Comparison of ENCODE assay signal across 9 cellular contexts in genomic region chr20:34311118-34312023, GRCh38. TPM values are rescaled to one million over a fixed set of nuclear protein-coding genes. Genes with fewer than 3 reads are reported as not detected.
DNase-seq lines count a peak whose midpoint lies in the region; ATAC-seq, FAIRE-seq and TF ChIP-seq lines count a peak whose summit lies in the region.
"Had no signal": no experiment of that assay in that cellular context is flagged by ENCODE, and none has a peak within 500 bp of the region (broad histone marks: within the 10 kb centered on the region; RNA-seq: fewer than 3 reads in every experiment).

No MANE protein-coding gene starts in this region.

- in situ Hi-C loops in ACHN (cut with HindIII; ENCODE audit: low pct_ligation_motif_present, low pct_unique_long_range_greater_than_20kb, low sequenced_read_pairs) = no loop called here

- H3K4me1 Mint-ChIP-seq in osteocyte (ENCODE audit: unreplicated experiment) = peaks cover 13% of the 10 kb centered on the region
- peaks cover 23% of the 10 kb centered on the region for H3K4me1 Mint-ChIP-seq in CD14-positive monocyte

- intact Hi-C loops in CD14-positive monocyte (cut with micrococcal nuclease) = loop anchor here (2.0 to 10.0 kb wide), 3 partner anchors 96 to 457 kb away; no protein-coding TSS in a partner anchor

- TF ChIP-seq CTCF in fibroblast of the aortic adventitia (IDR thresholded peaks at IDR 0.05; ENCODE audit: insufficient read depth, low read length) = peak; percentile 42
- TF ChIP-seq CTCF in osteocyte (IDR thresholded peaks at IDR 0.05) = peak; percentile 19
- TF ChIP-seq CTCF in CD14-positive monocyte (IDR thresholded peaks at IDR 0.05) = no peak

- H3K4me3 Mint-ChIP-seq in osteocyte (ENCODE audit: unreplicated experiment) (peak overlapping the region; percentile 62), CD14-positive monocyte (peak overlapping the region in 1 of 2 donors; percentile 71)

- DNase-seq in DMS53 (lab: John Stamatoyannopoulos, UW) = peak; percentile 96
- peak; percentile 67 for DNase-seq in NCI-H510A (lab: John Stamatoyannopoulos, UW)
- no peak for DNase-seq in fibroblast of the aortic adventitia (ENCODE audit: low read depth)
- DNase-seq in osteocyte (ENCODE audit: extremely low spot score, unreplicated experiment) = no peak
- DNase-seq in ACHN = no peak
- no peak for DNase-seq in CD14-positive monocyte (ENCODE audit: low spot score)
- DNase-seq in HTR-8/SVneo (ENCODE audit: insufficient read length, low spot score) = no peak

- H3K27me3 Mint-ChIP-seq in osteocyte (ENCODE audit: unreplicated experiment) = no peaks in the 10 kb centered on the region
- peaks cover 21 to 27% (median 25%) of the 10 kb centered on the region in 3 donors for H3K27me3 Mint-ChIP-seq in CD14-positive monocyte (ENCODE audit: low read depth in 3 of 3)

- FAIRE-seq in HTR-8/SVneo (lab: Jason Lieb, UNC) = no peak

- H3K4me3 ChIP-seq in fibroblast of the aortic adventitia (ENCODE audit: low read depth, low read length) = no peak overlapping the region
- H3K4me3 ChIP-seq: lung had no signal

- H3K9me3 Mint-ChIP-seq in osteocyte (ENCODE audit: unreplicated experiment) (no peaks in the 10 kb centered on the region), CD14-positive monocyte (peaks cover 0 to 4% (median 0%) of the 10 kb centered on the region in 7 donors)

- H3K27ac Mint-ChIP-seq in osteocyte (ENCODE audit: unreplicated experiment) (no peak overlapping the region), CD14-positive monocyte (peak overlapping the region in 1 of 7 donors; percentile 50)

- no peak for ATAC-seq in HG02981 (IDR thresholded peaks at IDR 0.05; ENCODE audit: unreplicated experiment)

- no peaks in the 10 kb centered on the region for H3K36me3 Mint-ChIP-seq in osteocyte (ENCODE audit: unreplicated experiment)
- no peaks in the 10 kb centered on the region for H3K36me3 Mint-ChIP-seq in CD14-positive monocyte

RNA-seq across cellular contexts. Expression of gene AHCY, which starts 8.2 kb away (rescaled TPM):
- 29.3 and 88.3 TPM in 2 replicates for total RNA-seq in fibroblast of the aortic adventitia (ENCODE audit: low replicate concordance)
- total RNA-seq in osteocyte = 110 and 114 TPM in 2 replicates
- polyA plus RNA-seq in CD14-positive monocyte = 10 to 100 TPM; 35.7 to 42.7 TPM

RNA-seq across cellular contexts. Expression of gene ITCH, which starts 51.7 kb away (rescaled TPM):
- total RNA-seq in fibroblast of the aortic adventitia (ENCODE audit: low replicate concordance) (37.5 and 70.7 TPM in 2 replicates), osteocyte (55.4 and 55.5 TPM in 2 replicates)
- polyA plus RNA-seq in CD14-positive monocyte = 10 to 100 TPM; 19.9 to 26.6 TPM

Comparison
In these comparisons a context has a peak if more than half of its experiments do, and no peak if none do; other contexts are left out.
1. DNase-seq: peak in DMS53 (single experiment) and NCI-H510A (single experiment); none in fibroblast of the aortic adventitia (single experiment), osteocyte (single experiment), ACHN (single experiment), CD14-positive monocyte (single experiment) and HTR-8/SVneo (single experiment).